In genomic region chr2:20642026-20642971, GRCh38 we compare ENCODE assay signal across 8 cellular contexts. TPM values are rescaled to one million over a fixed set of nuclear protein-coding genes. Genes with fewer than 3 reads are reported as not detected.
DNase-seq lines count a peak whose midpoint lies in the region; ATAC-seq and TF ChIP-seq lines count a peak whose summit lies in the region.

No MANE protein-coding gene starts in this region.

- H3K27me3 Mint-ChIP-seq in glutamatergic neuron (ENCODE audit: unreplicated experiment) (peaks cover 3% of the 10 kb centered on the region), progenitor cell of endocrine pancreas (no peaks in the 10 kb centered on the region)

- no peaks in the 10 kb centered on the region for H3K9me3 ChIP-seq in vagina

- no peak for TF ChIP-seq POLR2A in vagina (IDR thresholded peaks at IDR 0.05)

- H3K4me1 Mint-ChIP-seq in glutamatergic neuron (ENCODE audit: low read depth, unreplicated experiment) (peaks cover 19% of the 10 kb centered on the region), progenitor cell of endocrine pancreas (ENCODE audit: low read depth) (no peaks in the 10 kb centered on the region)

- H3K4me3 Mint-ChIP-seq in glutamatergic neuron (ENCODE audit: unreplicated experiment) (peak overlapping the region; percentile 58), progenitor cell of endocrine pancreas (ENCODE audit: low read depth) (no peak overlapping the region)

- H3K9me3 Mint-ChIP-seq in glutamatergic neuron (ENCODE audit: unreplicated experiment) (peaks cover 1% of the 10 kb centered on the region), progenitor cell of endocrine pancreas (ENCODE audit: low read depth) (no peaks in the 10 kb centered on the region)

- no peaks in the 10 kb centered on the region for H3K36me3 Mint-ChIP-seq in glutamatergic neuron (ENCODE audit: unreplicated experiment)
- H3K36me3 Mint-ChIP-seq in progenitor cell of endocrine pancreas (ENCODE audit: insufficient read depth), result peaks cover 11% of the 10 kb centered on the region

- peak; percentile 81 for TF ChIP-seq RAD21 in Ishikawa (IDR thresholded peaks at IDR 0.05; ENCODE audit: low read depth)

- peak overlapping the region; percentile 68 for H3K27ac ChIP-seq in vagina

- TF ChIP-seq CTCF in glutamatergic neuron (IDR thresholded peaks at IDR 0.05; ENCODE audit: partially characterized antibody, unreplicated experiment) (peak; percentile 97), progenitor cell of endocrine pancreas (IDR thresholded peaks at IDR 0.05; ENCODE audit: unreplicated experiment) (peak; percentile 96), vagina (IDR thresholded peaks at IDR 0.05) (peak; percentile 91 to 96 (median 95))

- peak; percentile 65 for DNase-seq in EL
- peak; percentile 23 for DNase-seq in SHP77 treated with DMSO at 0.1 percent for 48 hours (lab: John Stamatoyannopoulos, UW)
- peak; percentile 76 for DNase-seq in activated naive CD4-positive, alpha-beta T cell treated with Interleukin-2 at 50 U/mL for 16 hours
- DNase-seq in glutamatergic neuron, result peak; percentile 89
- peak; percentile 75 for DNase-seq in progenitor cell of endocrine pancreas (ENCODE audit: low spot score, unreplicated experiment)
- no peak for DNase-seq in vagina (ENCODE audit: extremely low spot score in 2 of 2)

- intact Hi-C loops in vagina (cut with DNase I), result no loop called here

- peak; percentile 93 for ATAC-seq in GM21576 (IDR thresholded peaks at IDR 0.05; ENCODE audit: unreplicated experiment)

- no peak for TF ChIP-seq EP300 in Ishikawa (IDR thresholded peaks at IDR 0.05; ENCODE audit: borderline replicate concordance)

- no peak overlapping the region for H3K4me3 ChIP-seq in vagina

- H3K36me3 ChIP-seq in vagina, result peaks cover 0 to 35% of the 10 kb centered on the region in 2 donors

- H3K27ac Mint-ChIP-seq in glutamatergic neuron (ENCODE audit: unreplicated experiment) (no peak overlapping the region), progenitor cell of endocrine pancreas (no peak overlapping the region)

- H3K4me1 ChIP-seq in vagina, result peaks cover 24% of the 10 kb centered on the region

- H3K27me3 ChIP-seq in vagina, result no peaks in the 10 kb centered on the region

TF ChIP-seq in Ishikawa, 13 proteins besides CTCF, POLR2A, EP300 and RAD21:
- TF ChIP-seq YY1 (IDR thresholded peaks at IDR 0.05; ENCODE audit: low read depth), result no peak
- no peak for TF ChIP-seq ZBTB7A (IDR thresholded peaks at IDR 0.05; ENCODE audit: low read depth)
- TF ChIP-seq TEAD4 (IDR thresholded peaks at IDR 0.05), result no peak
- no peak for TF ChIP-seq NFIC (IDR thresholded peaks at IDR 0.05)
- no peak for TF ChIP-seq EGR1 (IDR thresholded peaks at IDR 0.05)
- TF ChIP-seq MAX (IDR thresholded peaks at IDR 0.05), result no peak
- TF ChIP-seq FOXM1 (IDR thresholded peaks at IDR 0.05; ENCODE audit: borderline replicate concordance, low read depth), result no peak
- no peak for TF ChIP-seq TCF12 (IDR thresholded peaks at IDR 0.05; ENCODE audit: low read depth)
- TF ChIP-seq TAF1 (IDR thresholded peaks at IDR 0.05; ENCODE audit: low read depth), result no peak
- no peak for TF ChIP-seq USF1 (IDR thresholded peaks at IDR 0.05)
- no peak for TF ChIP-seq REST (IDR thresholded peaks at IDR 0.05; ENCODE audit: low read depth)
- no peak for TF ChIP-seq CEBPB (IDR thresholded peaks at IDR 0.05)
- no peak for TF ChIP-seq CREB1 (IDR thresholded peaks at IDR 0.05; ENCODE audit: low read depth)
TF ChIP-seq in Ishikawa: peak in this region for 0.

RNA-seq across cellular contexts. Expression of gene HS1BP3, which starts 8.6 kb away (rescaled TPM):
- 23.8 TPM for total RNA-seq in glutamatergic neuron (ENCODE audit: unreplicated experiment)
- total RNA-seq in progenitor cell of endocrine pancreas, result 15.9 and 16.5 TPM in 2 replicates
- total RNA-seq in vagina, result 23.1 TPM

RNA-seq across cellular contexts. Expression of gene GDF7, which starts 24.6 kb away (rescaled TPM):
- total RNA-seq in glutamatergic neuron (ENCODE audit: unreplicated experiment) (not detected), progenitor cell of endocrine pancreas (0.16 and 0.17 TPM in 2 replicates), vagina (9.3 TPM)

Comparison
In these comparisons a context has a peak if more than half of its experiments do, and no peak if none do; other contexts are left out.
1. DNase-seq: peak in EL (single experiment), SHP77 treated with DMSO at 0.1 percent for 48 hours (single experiment), activated naive CD4-positive, alpha-beta T cell treated with Interleukin-2 at 50 U/mL for 16 hours (single experiment), glutamatergic neuron (single experiment) and progenitor cell of endocrine pancreas (single experiment); none in vagina (0 of 2).
2. Peak in every context shown above with its lines, with median percentiles within 50 percentile points of each other: CTCF ChIP-seq.